Comparison of ENCODE assay signal across 11 cellular contexts in genomic region chr19:18063463-18063862, GRCh38. TPM values are rescaled to one million over a fixed set of nuclear protein-coding genes. Genes with fewer than 3 reads are reported as not detected.
DNase-seq lines count a peak whose midpoint lies in the region; ATAC-seq and TF ChIP-seq lines count a peak whose summit lies in the region.
"Had no signal": no experiment of that assay in that cellular context is flagged by ENCODE, and none has a peak within 500 bp of the region (broad histone marks: within the 10 kb centered on the region; RNA-seq: fewer than 3 reads in every experiment).

No MANE protein-coding gene starts in this region.

- no peak overlapping the region for H3K4me3 ChIP-seq in mammary epithelial cell (replicated peaks in 1 of 3; ENCODE audit: insufficient read depth in 1 of 3, low read depth in 2 of 3, low read length in 3 of 3)
- H3K4me3 ChIP-seq in retinal pigment epithelial cell (ENCODE audit: low read length) = no peak overlapping the region
- H3K4me3 ChIP-seq in smooth muscle cell = no peak overlapping the region
- H3K4me3 ChIP-seq: thyroid gland had no signal

- H3K4me1 ChIP-seq in mammary epithelial cell (ENCODE audit: insufficient read depth, low read length) (peaks cover 2% of the 10 kb centered on the region), smooth muscle cell (ENCODE audit: low read depth) (no peaks in the 10 kb centered on the region)

- H3K27me3 ChIP-seq in mammary epithelial cell (ENCODE audit: insufficient read depth, low read length) (peaks cover 2% of the 10 kb centered on the region), smooth muscle cell (ENCODE audit: low read depth) (no peaks in the 10 kb centered on the region)
- H3K27me3 ChIP-seq: thyroid gland had no signal

- no TSS peak for BruUV-seq in mammary epithelial cell (replicated peaks; lab: Mats Ljungman, UMichigan)

- TF ChIP-seq CTCF in mammary epithelial cell (conservative IDR thresholded peaks at IDR 0.05 in 1 of 2, IDR thresholded peaks at IDR 0.05 in 1 of 2; ENCODE audit: extremely low read depth in 1 of 2, insufficient read depth in 1 of 2, low read depth in 1 of 2, low read length in 2 of 2) (peak; percentile 26 to 45), retinal pigment epithelial cell (conservative IDR thresholded peaks at IDR 0.05; ENCODE audit: low read depth, low read length) (peak; percentile 12), smooth muscle cell (IDR thresholded peaks at IDR 0.05; ENCODE audit: borderline replicate concordance, insufficient read depth, poor library complexity, severe bottlenecking) (no peak)

- intact Hi-C loops in mammary epithelial cell (cut with micrococcal nuclease) = loop anchor here (1.0 to 5.0 kb wide), 3 partner anchors 34 to 188 kb away; partner anchors contain the start of gene MAST3

- H2AFZ ChIP-seq in mammary epithelial cell (ENCODE audit: low read depth, low read length) (no peak overlapping the region), smooth muscle cell (ENCODE audit: low read depth) (no peak overlapping the region)

- H3K79me2 ChIP-seq in mammary epithelial cell (ENCODE audit: insufficient read depth, low read length) = no peaks in the 10 kb centered on the region
- no peaks in the 10 kb centered on the region for H3K79me2 ChIP-seq in smooth muscle cell (ENCODE audit: low read depth)

- H3K36me3 ChIP-seq in mammary epithelial cell (ENCODE audit: insufficient read depth, low read length) (no peaks in the 10 kb centered on the region), smooth muscle cell (ENCODE audit: low read depth) (no peaks in the 10 kb centered on the region)
- H3K36me3 ChIP-seq: thyroid gland had no signal

- in situ Hi-C loops in KBM-7 (cut with MboI; ENCODE audit: low pct_unique_long_range_greater_than_20kb, low sequenced_read_pairs) = no loop called here
- in situ Hi-C loops in mammary epithelial cell (cut with MboI; ENCODE audit: low sequenced_read_pairs in 2 of 2) = loop anchor here in 1 of 2 donors (25.0 kb wide), 1 partner anchor 126 kb away; the partner anchor contains the start of gene CCDC124

- 51% methylated on average over 5 of the region's 5 CpGs for WGBS in mammary epithelial cell (ENCODE audit: low coverage, missing lambda C conversion rate)
- 66% methylated on average over 5 of the region's 5 CpGs for WGBS in smooth muscle cell (ENCODE audit: low lambda C conversion rate)

- CTCF ChIA-PET in mammary epithelial cell (lab: Charles Lee; ENCODE audit: low non-redundant PET) = interaction anchor here (0.6 to 0.7 kb wide), 3 partner anchors 35 to 189 kb away, joined by 4 to 26 read pairs (median 5); no protein-coding TSS in a partner anchor

- dilution Hi-C loops in mammary epithelial cell (cut with HindIII; ENCODE audit: low sequenced_read_pairs) = no loop called here

- H3K4me2 ChIP-seq in mammary epithelial cell (ENCODE audit: insufficient read depth, low read depth, low read length) (no peak overlapping the region), smooth muscle cell (no peak overlapping the region)

- H3K27ac ChIP-seq in mammary epithelial cell (ENCODE audit: insufficient read depth, low read depth, low read length) = no peak overlapping the region
- H3K27ac ChIP-seq in smooth muscle cell (ENCODE audit: low read depth) = no peak overlapping the region
- H3K27ac ChIP-seq: thyroid gland had no signal

- H3K9me3 ChIP-seq in mammary epithelial cell (replicated peaks; ENCODE audit: insufficient read depth, low read length) (no peaks in the 10 kb centered on the region), smooth muscle cell (replicated peaks; ENCODE audit: low read depth) (no peaks in the 10 kb centered on the region)
- H3K9me3 ChIP-seq: thyroid gland had no signal

- H3F3A ChIP-seq in smooth muscle cell (ENCODE audit: low read depth) = no peaks in the 10 kb centered on the region

- H4K20me1 ChIP-seq in mammary epithelial cell (ENCODE audit: insufficient read depth, low read length) (no peaks in the 10 kb centered on the region), smooth muscle cell (ENCODE audit: low read depth) (no peaks in the 10 kb centered on the region)

- no peak overlapping the region for H3K9ac ChIP-seq in mammary epithelial cell (ENCODE audit: insufficient read depth, low read length)
- no peak overlapping the region for H3K9ac ChIP-seq in smooth muscle cell (ENCODE audit: low read depth)

- ATAC-seq in HG03342 (IDR thresholded peaks at IDR 0.05; ENCODE audit: unreplicated experiment) (no peak), GM19397 (IDR thresholded peaks at IDR 0.05; ENCODE audit: unreplicated experiment) (no peak)

- peak; percentile 47 for DNase-seq in DMS 273 (lab: John Stamatoyannopoulos, UW; ENCODE audit: unreplicated experiment)
- DNase-seq in DMS 273 treated with DMSO at 0.1 percent for 48 hours (lab: John Stamatoyannopoulos, UW) = no peak
- DNase-seq in KBM-7 = peak; percentile 42
- DNase-seq in mammary epithelial cell = peak; percentile 40
- no peak for DNase-seq in retinal pigment epithelial cell (ENCODE audit: low read depth)
- DNase-seq in smooth muscle cell (lab: John Stamatoyannopoulos, UW; ENCODE audit: unreplicated experiment) = no peak
- DNase-seq: 8988T, NCI-H510A, thyroid gland had no signal

RNA-seq across cellular contexts. Expression of gene IL12RB1, which starts 23.3 kb away (rescaled TPM):
- total RNA-seq in mammary epithelial cell (not detected), smooth muscle cell (not detected in 2 replicates)
- polyA plus RNA-seq in mammary epithelial cell (0.03 TPM), smooth muscle cell (not detected in 2 replicates)
- polyA minus RNA-seq in mammary epithelial cell = not detected

RNA-seq across cellular contexts. Expression of gene MAST3, which starts 34.1 kb away (rescaled TPM):
- total RNA-seq in mammary epithelial cell (1 to 10 TPM; 3.8 to 7.0 TPM), smooth muscle cell (3.6 and 4.3 TPM in 2 replicates)
- polyA plus RNA-seq in mammary epithelial cell (2.3 TPM), smooth muscle cell (4.3 and 10.3 TPM in 2 replicates)
- 8.9 TPM for polyA minus RNA-seq in mammary epithelial cell

RNA-seq across cellular contexts. Expression of gene ARRDC2, which starts 55.5 kb away (rescaled TPM):
- total RNA-seq in mammary epithelial cell (1 to 10 TPM; 4.2 to 6.9 TPM), smooth muscle cell (3.5 and 4.4 TPM in 2 replicates)
- polyA plus RNA-seq in mammary epithelial cell (3.4 TPM), smooth muscle cell (4.3 and 6.5 TPM in 2 replicates)
- not detected for polyA minus RNA-seq in mammary epithelial cell

Comparison
In these comparisons a context has a peak if more than half of its experiments do, and no peak if none do; other contexts are left out.
1. DNase-seq: peak in DMS 273 (single experiment), KBM-7 (single experiment) and mammary epithelial cell (single experiment); none in DMS 273 treated with DMSO at 0.1 percent for 48 hours (single experiment), retinal pigment epithelial cell (single experiment) and smooth muscle cell (single experiment).